In the genomic region with DNA sequence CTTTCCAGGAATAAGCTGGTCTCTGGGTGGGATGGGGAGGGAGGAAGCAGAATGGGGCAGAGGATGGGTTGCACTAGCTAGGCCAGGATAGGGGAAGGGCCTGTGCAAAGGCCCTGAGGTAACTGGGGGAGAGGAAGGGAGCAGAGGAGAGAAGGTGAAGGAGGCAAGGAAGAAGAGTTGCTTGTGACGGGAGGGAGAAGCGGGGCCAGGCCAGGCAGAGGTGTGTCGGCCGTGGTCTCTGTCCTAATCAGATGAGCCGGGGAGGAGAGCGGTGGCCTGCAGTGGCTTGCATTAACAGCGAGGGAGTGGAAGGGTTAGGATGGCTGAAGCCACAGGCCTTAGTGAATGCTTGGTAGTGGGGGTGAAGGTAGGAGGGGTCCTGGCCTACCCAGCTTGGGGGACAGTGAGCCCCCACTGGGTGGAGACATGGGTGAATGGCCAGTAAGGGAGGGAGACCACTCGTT, we compare ENCODE assay signal across 16 cellular contexts. TPM values are rescaled to one million over a fixed set of nuclear protein-coding genes. Genes with fewer than 3 reads are reported as not detected.
DNase-seq lines count a peak whose midpoint lies in the region; ATAC-seq and TF ChIP-seq lines count a peak whose summit lies in the region.
"Had no signal": no experiment of that assay in that cellular context is flagged by ENCODE, and none has a peak within 500 bp of the region (broad histone marks: within the 10 kb centered on the region; RNA-seq: fewer than 3 reads in every experiment).

No MANE protein-coding gene starts in this region.

- H3K9ac ChIP-seq in Loucy (ENCODE audit: low read depth, low read length, poor library complexity, severe bottlenecking) = peak overlapping the region; percentile 28

- no peaks in the 10 kb centered on the region for H3F3A ChIP-seq in Loucy (ENCODE audit: low read depth)

- H3K9me3 Mint-ChIP-seq in dendritic cell treated with granulocyte-macrophage colony-stimulating factor and Interleukin-4, amounts not matched to agents 40 ng/mL and 50 ng/mL, for 4 days = no peaks in the 10 kb centered on the region
- H3K9me3 Mint-ChIP-seq in type B pancreatic cell = no peaks in the 10 kb centered on the region

- peak overlapping the region; percentile 37 for H3K4me2 ChIP-seq in Loucy (ENCODE audit: low read depth, low read length, poor library complexity, severe bottlenecking)

- no peaks in the 10 kb centered on the region for H3K36me3 ChIP-seq in Loucy (ENCODE audit: insufficient read depth, low read length)
- no peaks in the 10 kb centered on the region for H3K36me3 ChIP-seq in psoas muscle (ENCODE audit: insufficient read depth in 1 of 2, low read depth in 1 of 2)
- H3K36me3 ChIP-seq: BE2C, upper lobe of right lung had no signal

- WGBS in psoas muscle, 3 donors = 81 to 84% (median 82%) methylated on average over 8 of the region's 8 CpGs

- H3K36me3 Mint-ChIP-seq in dendritic cell treated with granulocyte-macrophage colony-stimulating factor and Interleukin-4, amounts not matched to agents 40 ng/mL and 50 ng/mL, for 4 days (ENCODE audit: low read depth) = no peaks in the 10 kb centered on the region
- no peaks in the 10 kb centered on the region for H3K36me3 Mint-ChIP-seq in type B pancreatic cell

- DNase-seq in psoas muscle = no peak
- no peak for DNase-seq in type B pancreatic cell (ENCODE audit: extremely low spot score, unreplicated experiment)
- DNase-seq in DMS79 treated with DMSO at 0.1 percent for 48 hours (lab: John Stamatoyannopoulos, UW) = no peak
- DNase-seq: activated T-cell treated with anti-CD3 and anti-CD28 coated beads for 4 hours; BE2C; NCI-H446; PC-3; stimulated activated CD4-positive, alpha-beta T cell treated with anti-CD3 and anti-CD28 coated beads, Interleukin-15, amount 100 ng/mL, for 24 hours; upper lobe of right lung had no signal

- H3K27me3 ChIP-seq in Loucy (ENCODE audit: insufficient read depth, low read length, poor library complexity, severe bottlenecking) (no peaks in the 10 kb centered on the region), psoas muscle (ENCODE audit: insufficient read depth in 3 of 3, low read length in 2 of 3) (no peaks in the 10 kb centered on the region)
- H3K27me3 ChIP-seq: BE2C had no signal

- H3K79me2 ChIP-seq in Loucy (ENCODE audit: insufficient read depth, low read length) = no peaks in the 10 kb centered on the region

- no peaks in the 10 kb centered on the region for H3K9me2 ChIP-seq in Loucy (replicated peaks; ENCODE audit: low read depth, low read length)

- H3K4me3 Mint-ChIP-seq in dendritic cell treated with granulocyte-macrophage colony-stimulating factor and Interleukin-4, amounts not matched to agents 40 ng/mL and 50 ng/mL, for 4 days = no peak overlapping the region
- H3K4me3 Mint-ChIP-seq in type B pancreatic cell = no peak overlapping the region

- intact Hi-C loops in dendritic cell treated with granulocyte-macrophage colony-stimulating factor and Interleukin-4, amounts not matched to agents 40 ng/mL and 50 ng/mL, for 4 days (cut with micrococcal nuclease) = loop anchor here (5.0 kb wide), 1 partner anchor 77 kb away; the partner anchor contains the start of gene CHCHD10
- intact Hi-C loops in psoas muscle (cut with DNase I) = loop anchor here (5.0 kb wide), 5 partner anchors 57 to 302 kb away; partner anchors contain the start of genes CHCHD10 (in 1 of the 2) and SMARCB1 (in 1 of the 2)

- H3K4me3 ChIP-seq in Loucy (ENCODE audit: low read length, poor library complexity, severe bottlenecking) = peak overlapping the region; percentile 3
- H3K4me3 ChIP-seq in psoas muscle = no peak overlapping the region
- H3K4me3 ChIP-seq: lung, upper lobe of right lung had no signal

- H3K4me1 Mint-ChIP-seq in dendritic cell treated with granulocyte-macrophage colony-stimulating factor and Interleukin-4, amounts not matched to agents 40 ng/mL and 50 ng/mL, for 4 days (ENCODE audit: low read depth) = peaks cover 26% of the 10 kb centered on the region
- H3K4me1 Mint-ChIP-seq in type B pancreatic cell (ENCODE audit: unreplicated experiment) = peaks cover 28% of the 10 kb centered on the region

- H3K9me3 ChIP-seq in Loucy (ENCODE audit: insufficient read depth, low read depth, low read length) (no peaks in the 10 kb centered on the region), psoas muscle (no peaks in the 10 kb centered on the region)
- H3K9me3 ChIP-seq: BE2C, upper lobe of right lung had no signal

- H4K20me1 ChIP-seq in Loucy (ENCODE audit: insufficient read depth, low read length, poor library complexity, severe bottlenecking) = no peaks in the 10 kb centered on the region

- H3K27ac Mint-ChIP-seq in dendritic cell treated with granulocyte-macrophage colony-stimulating factor and Interleukin-4, amounts not matched to agents 40 ng/mL and 50 ng/mL, for 4 days = peak overlapping the region; percentile 12
- H3K27ac Mint-ChIP-seq in type B pancreatic cell = no peak overlapping the region

- H2AFZ ChIP-seq in Loucy (ENCODE audit: low read length) = no peak overlapping the region

- no peak for TF ChIP-seq CTCF in Loucy (conservative IDR thresholded peaks at IDR 0.05; ENCODE audit: low read length)
- TF ChIP-seq CTCF in psoas muscle (IDR thresholded peaks at IDR 0.05) = no peak
- TF ChIP-seq CTCF in type B pancreatic cell (conservative IDR thresholded peaks at IDR 0.05) = no peak

- peak; percentile 1 for ATAC-seq in GM18873 (IDR thresholded peaks at IDR 0.05; ENCODE audit: low FRiP score, unreplicated experiment)
- no peak for ATAC-seq in psoas muscle
- ATAC-seq in HG02884 (IDR thresholded peaks at IDR 0.05; ENCODE audit: unreplicated experiment) = no peak
- ATAC-seq in GM21576 (IDR thresholded peaks at IDR 0.05; ENCODE audit: unreplicated experiment) = no peak
- ATAC-seq: activated CD4-positive, CD25-positive, alpha-beta regulatory T cell treated with anti-CD3 and anti-CD28 coated beads, Interleukin-2, amount 50 U/mL, for 24 hours; PC-3; upper lobe of right lung had no signal

- H3K4me1 ChIP-seq in Loucy (ENCODE audit: insufficient read depth, low read length, poor library complexity, severe bottlenecking) = peaks cover 13% of the 10 kb centered on the region
- peaks cover 45% of the 10 kb centered on the region for H3K4me1 ChIP-seq in psoas muscle

- peaks cover 27% of the 10 kb centered on the region for H3K27me3 Mint-ChIP-seq in dendritic cell treated with granulocyte-macrophage colony-stimulating factor and Interleukin-4, amounts not matched to agents 40 ng/mL and 50 ng/mL, for 4 days
- peaks cover 17% of the 10 kb centered on the region for H3K27me3 Mint-ChIP-seq in type B pancreatic cell

- peak overlapping the region; percentile 77 for H3K27ac ChIP-seq in psoas muscle
- H3K27ac ChIP-seq: upper lobe of right lung had no signal

RNA-seq across cellular contexts. Expression of gene DERL3, which starts 6.0 kb away (rescaled TPM):
- 1 to 10 TPM in 2 of 4 donors, under 1 TPM in 2; 0.54 to 4.4 (median 1.1) TPM for total RNA-seq in psoas muscle
- polyA plus RNA-seq in psoas muscle = 1 to 10 TPM in 1 of 3 donors, under 1 TPM in 2; 0.22 to 1.1 (median 0.92) TPM
- total RNA-seq in type B pancreatic cell (ENCODE audit: low replicate concordance) = 2.6 and 9.5 TPM in 2 replicates
- total RNA-seq: PC-3 had no signal

RNA-seq across cellular contexts. Expression of gene SLC2A11, which starts 12.9 kb away (rescaled TPM):
- total RNA-seq in psoas muscle = 10 to 100 TPM in 1 of 4 donors, 1 to 10 TPM in 3; 4.2 to 11.8 (median 6.3) TPM
- 10 to 100 TPM in 1 of 3 donors, 1 to 10 TPM in 2; 3.7 to 12.7 (median 4.9) TPM for polyA plus RNA-seq in psoas muscle
- 19.6 and 32.1 TPM in 2 replicates for total RNA-seq in type B pancreatic cell (ENCODE audit: low replicate concordance)

RNA-seq across cellular contexts. Expression of gene MIF, which starts 49.4 kb away (rescaled TPM):
- total RNA-seq in psoas muscle (100 to 1,000 TPM; 110 to 167 (median 139) TPM), type B pancreatic cell (ENCODE audit: low replicate concordance) (436 and 570 TPM in 2 replicates)
- 100 to 1,000 TPM; 125 to 277 (median 131) TPM for polyA plus RNA-seq in psoas muscle

RNA-seq across cellular contexts. Expression of gene SMARCB1, which starts 58.0 kb away (rescaled TPM):
- 10 to 100 TPM; 21.9 to 76.6 (median 48.3) TPM for total RNA-seq in psoas muscle
- 10 to 100 TPM; 20.7 to 47.6 (median 38.4) TPM for polyA plus RNA-seq in psoas muscle
- total RNA-seq in type B pancreatic cell (ENCODE audit: low replicate concordance) = 99.5 and 159 TPM in 2 replicates
